ENCODE assay signal across 8 cellular contexts in genomic region chr2:231104115-231104713, GRCh38. TPM values are rescaled to one million over a fixed set of nuclear protein-coding genes. Genes with fewer than 3 reads are reported as not detected.
A peak's percentile ranks its signal among the peaks of the same experiment; 100 is the strongest.
DNase-seq lines count a peak whose midpoint lies in the region; ATAC-seq and TF ChIP-seq lines count a peak whose summit lies in the region.

No MANE protein-coding gene starts in this region.

- no peak overlapping the region for H3K4me3 ChIP-seq in muscle layer of duodenum (ENCODE audit: low read depth in 1 of 2, low read length in 2 of 2)

- H3K4me1 Mint-ChIP-seq in activated CD4-positive, alpha-beta memory T cell treated with anti-CD3 and anti-CD28 coated beads, Interleukin-2, amount 10 ng/mL, durations not matched to agents 7 days and 5 days: peaks cover 2% of the 10 kb centered on the region
- H3K4me1 Mint-ChIP-seq in endothelial cell (ENCODE audit: unreplicated experiment): no peaks in the 10 kb centered on the region

- H3K9me3 ChIP-seq in muscle layer of duodenum (ENCODE audit: control insufficient read depth in 1 of 2, low read length in 2 of 2): peaks cover 2 to 11% of the 10 kb centered on the region in 2 donors

- peak overlapping the region; percentile 19 for H3K27ac ChIP-seq in muscle layer of duodenum (ENCODE audit: low read length)

- ATAC-seq in HG02798 (IDR thresholded peaks at IDR 0.05; ENCODE audit: poor library complexity, unreplicated experiment): peak; percentile 77

- CTCF ChIA-PET in activated CD4-positive, alpha-beta memory T cell treated with anti-CD3 and anti-CD28 coated beads, Interleukin-2, amount 10 ng/mL, durations not matched to agents 7 days and 5 days (lab: Charles Lee): interaction anchor here (1.0 to 3.3 kb wide), 16 partner anchors 9 to 379 kb away, joined by 3 to 30 read pairs (median 4); no protein-coding TSS in a partner anchor

- H3K36me3 Mint-ChIP-seq in activated CD4-positive, alpha-beta memory T cell treated with anti-CD3 and anti-CD28 coated beads, Interleukin-2, amount 10 ng/mL, durations not matched to agents 7 days and 5 days (ENCODE audit: low read depth): peaks cover 34% of the 10 kb centered on the region
- peaks cover 25% of the 10 kb centered on the region for H3K36me3 Mint-ChIP-seq in endothelial cell (ENCODE audit: low read depth, unreplicated experiment)

- H3K27me3 ChIP-seq in muscle layer of duodenum (ENCODE audit: low read depth, low read length): no peaks in the 10 kb centered on the region

- peaks cover 3% of the 10 kb centered on the region for H3K9me3 Mint-ChIP-seq in activated CD4-positive, alpha-beta memory T cell treated with anti-CD3 and anti-CD28 coated beads, Interleukin-2, amount 10 ng/mL, durations not matched to agents 7 days and 5 days
- H3K9me3 Mint-ChIP-seq in endothelial cell (ENCODE audit: unreplicated experiment): no peaks in the 10 kb centered on the region

- peaks cover 0 to 12% of the 10 kb centered on the region in 2 donors for H3K4me1 ChIP-seq in muscle layer of duodenum (ENCODE audit: control insufficient read depth in 1 of 2, insufficient read depth in 2 of 2, low read length in 2 of 2)

- peak; percentile 24 for TF ChIP-seq CTCF in endothelial cell (IDR thresholded peaks at IDR 0.05; ENCODE audit: unreplicated experiment)

- H3K4me3 Mint-ChIP-seq in activated CD4-positive, alpha-beta memory T cell treated with anti-CD3 and anti-CD28 coated beads, Interleukin-2, amount 10 ng/mL, durations not matched to agents 7 days and 5 days: no peak overlapping the region
- H3K4me3 Mint-ChIP-seq in endothelial cell (ENCODE audit: unreplicated experiment): no peak overlapping the region

- peak; percentile 16 to 37 for DNase-seq in NCI-H446 (lab: John Stamatoyannopoulos, UW)
- DNase-seq in NCI-H446 treated with DMSO at 0.1 percent for 48 hours (lab: John Stamatoyannopoulos, UW): no peak
- peak; percentile 90 for DNase-seq in NCI-H510A treated with DMSO at 0.1 percent for 48 hours (lab: John Stamatoyannopoulos, UW)
- DNase-seq in activated CD4-positive, alpha-beta memory T cell treated with anti-CD3 and anti-CD28 coated beads, Interleukin-2, amount 10 ng/mL, durations not matched to agents 7 days and 5 days: peak; percentile 65
- DNase-seq in endothelial cell (ENCODE audit: low spot score): peak; percentile 62
- DNase-seq in stimulated activated naive CD4-positive, alpha-beta T cell treated with Interleukin-2 at 50 U/mL for 16 hours (lab: John Stamatoyannopoulos, UW): peak; percentile 17

- no peak overlapping the region for H3K27ac Mint-ChIP-seq in activated CD4-positive, alpha-beta memory T cell treated with anti-CD3 and anti-CD28 coated beads, Interleukin-2, amount 10 ng/mL, durations not matched to agents 7 days and 5 days
- peak overlapping the region; percentile 48 for H3K27ac Mint-ChIP-seq in endothelial cell (ENCODE audit: unreplicated experiment)

- no peaks in the 10 kb centered on the region for H3K27me3 Mint-ChIP-seq in activated CD4-positive, alpha-beta memory T cell treated with anti-CD3 and anti-CD28 coated beads, Interleukin-2, amount 10 ng/mL, durations not matched to agents 7 days and 5 days
- no peaks in the 10 kb centered on the region for H3K27me3 Mint-ChIP-seq in endothelial cell (ENCODE audit: unreplicated experiment)

- POLR2A ChIA-PET in activated CD4-positive, alpha-beta memory T cell treated with anti-CD3 and anti-CD28 coated beads, Interleukin-2, amount 10 ng/mL, durations not matched to agents 7 days and 5 days (lab: Charles Lee): interaction anchor here (0.6 to 2.0 kb wide), 2 partner anchors 348 to 361 kb away, joined by 3 to 7 read pairs; partner anchors contain the start of gene NCL

- H3K36me3 ChIP-seq in muscle layer of duodenum (ENCODE audit: control insufficient read depth in 1 of 2, insufficient read depth in 2 of 2, low read length in 2 of 2): peaks cover 9 to 32% of the 10 kb centered on the region in 2 donors

RNA-seq across cellular contexts. Expression of gene HTR2B, which starts 20.6 kb away (rescaled TPM):
- under 1 TPM; 0.10 to 0.13 TPM for total RNA-seq in activated CD4-positive, alpha-beta memory T cell treated with anti-CD3 and anti-CD28 coated beads, Interleukin-2, amount 10 ng/mL, durations not matched to agents 7 days and 5 days
- total RNA-seq in endothelial cell (ENCODE audit: unreplicated experiment): 0.80 TPM

RNA-seq across cellular contexts. Expression of gene PSMD1, which starts 47.5 kb away (rescaled TPM):
- 10 to 100 TPM; 79.3 to 80.0 TPM for total RNA-seq in activated CD4-positive, alpha-beta memory T cell treated with anti-CD3 and anti-CD28 coated beads, Interleukin-2, amount 10 ng/mL, durations not matched to agents 7 days and 5 days
- total RNA-seq in endothelial cell (ENCODE audit: unreplicated experiment): 119 TPM
